In the genomic region with DNA sequence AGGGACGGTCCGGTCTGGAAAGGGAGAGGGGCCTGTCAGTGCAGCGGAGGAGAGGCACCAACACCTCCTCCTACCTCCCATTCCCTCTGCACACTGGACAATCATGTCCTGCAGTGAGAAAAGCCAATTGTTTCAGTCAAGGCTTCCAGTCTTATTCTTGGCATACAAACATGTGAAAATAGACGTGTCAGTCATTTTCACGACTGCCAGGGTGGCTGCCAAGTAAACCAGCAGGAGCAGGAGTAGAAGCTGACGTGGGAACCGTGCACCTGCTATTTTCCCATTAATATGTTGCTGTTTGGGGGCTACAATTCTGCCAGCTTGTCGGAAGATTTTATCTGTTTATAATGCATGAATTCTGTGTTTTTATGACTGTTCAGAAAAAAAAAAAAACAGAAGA, we compare ENCODE assay signal across 21 cellular contexts.
DNase-seq lines count a peak whose midpoint lies in the region; ATAC-seq, FAIRE-seq and TF ChIP-seq lines count a peak whose summit lies in the region.
"Had no signal": no experiment of that assay in that cellular context is flagged by ENCODE, and none has a peak within 500 bp of the region (broad histone marks: within the 10 kb centered on the region; RNA-seq: fewer than 3 reads in every experiment).

No MANE protein-coding gene starts in this region.

- H3K4me2 ChIP-seq in HepG2 (ENCODE audit: low read depth, low read length), result no peak overlapping the region

- no peak overlapping the region for H2AFZ ChIP-seq in HepG2 (ENCODE audit: low read length)

- ATAC-seq in pancreas (peak; percentile 89 to 94 (median 89)), HepG2 (no peak)
- ATAC-seq: activated CD8-positive, alpha-beta T cell treated with anti-CD3 and anti-CD28 coated beads for 36 hours; activated T-cell treated with anti-CD3 and anti-CD28 coated beads, Interleukin-2, amount 50 U/mL, for 4 hours; CD8-positive, alpha-beta T cell; stimulated activated naive CD8-positive, alpha-beta T cell treated with anti-CD3 and anti-CD28 coated beads, Interleukin-15, Interleukin-2, amounts not matched to agents 100 U/mL and 50 U/mL, for 24 hours had no signal

- H3K27me3 ChIP-seq in breast epithelium (no peaks in the 10 kb centered on the region), pancreas (no peaks in the 10 kb centered on the region), HepG2 (ENCODE audit: control insufficient read depth in 1 of 2, insufficient read depth in 2 of 2, low read length in 2 of 2) (no peaks in the 10 kb centered on the region; a peak in 1 of 5 replicates)
- H3K27me3 ChIP-seq: colonic mucosa, tibial nerve had no signal

- no peaks in the 10 kb centered on the region for H4K20me1 ChIP-seq in HepG2 (ENCODE audit: insufficient read depth, low read length)

- TF ChIP-seq EP300 in HepG2 (IDR thresholded peaks at IDR 0.05; ENCODE audit: low read depth in 2 of 2, low read length in 2 of 2) (no peak), HepG2 (CRISPR knock-in tag; IDR thresholded peaks at IDR 0.05; ENCODE audit: borderline replicate concordance) (no peak)

- no TSS peak for BruUV-seq in HepG2 (replicated peaks; lab: Mats Ljungman, UMichigan)

- H3K79me2 ChIP-seq in HepG2 (ENCODE audit: insufficient read depth, low read length), result no peaks in the 10 kb centered on the region

- POLR2A ChIA-PET in HEK293T (lab: Yijun Ruan, JAX), result no interaction called here
- POLR2A ChIA-PET in HepG2 (lab: Yijun Ruan, JAX), result no interaction called here

- no peak overlapping the region for H3K9ac ChIP-seq in HepG2 (ENCODE audit: insufficient read depth, low read depth, low read length)

- H3K36me3 ChIP-seq in breast epithelium (no peaks in the 10 kb centered on the region), pancreas (no peaks in the 10 kb centered on the region), HepG2 (replicated peaks in 1 of 2; ENCODE audit: control insufficient read depth in 1 of 2, insufficient read depth in 2 of 2, low read length in 2 of 2) (no peaks in the 10 kb centered on the region)
- H3K36me3 ChIP-seq: colonic mucosa, left ventricle myocardium inferior, tibial nerve had no signal

- TF ChIP-seq RAD21 in HepG2 (CRISPR knock-in tag; IDR thresholded peaks at IDR 0.05), result no peak

- FAIRE-seq in pancreas (lab: Jason Lieb, UNC), result no peak
- no peak for FAIRE-seq in HepG2 (lab: Jason Lieb, UNC)

- intact Hi-C loops in breast epithelium (cut with DNase I; ENCODE audit: low total_unique reads), result no loop called here
- intact Hi-C loops in pancreas (cut with DNase I), result no loop called here
- intact Hi-C loops in HepG2 (cut with micrococcal nuclease; ENCODE audit: unreplicated experiment), result no loop called here

- H3K4me1 ChIP-seq in breast epithelium (peaks cover 6 to 21% of the 10 kb centered on the region in 2 donors), pancreas (peaks cover 0 to 27% (median 7%) of the 10 kb centered on the region in 3 donors), HepG2 (ENCODE audit: insufficient read depth, low read length) (no peaks in the 10 kb centered on the region)
- H3K4me1 ChIP-seq: colonic mucosa, left ventricle myocardium inferior had no signal

- H3K4me3 ChIP-seq in breast epithelium (no peak overlapping the region), pancreas (no peak overlapping the region), HepG2 (replicated peaks in 1 of 3; ENCODE audit: insufficient read depth in 1 of 3, low read depth in 2 of 3, low read length in 3 of 3) (no peak overlapping the region)
- H3K4me3 ChIP-seq: colonic mucosa, left ventricle myocardium inferior, skin epidermis, tibial nerve had no signal

- H3K27ac ChIP-seq in breast epithelium, result peak overlapping the region; percentile 90 to 95
- peak overlapping the region in 1 of 4 donors; percentile 40 for H3K27ac ChIP-seq in pancreas
- H3K27ac ChIP-seq in HepG2 (ENCODE audit: extremely low read length, insufficient read depth, low read length), result no peak overlapping the region
- H3K27ac ChIP-seq: colonic mucosa, left ventricle myocardium inferior had no signal

- H3K9me3 ChIP-seq in breast epithelium, result no peaks in the 10 kb centered on the region
- no peaks in the 10 kb centered on the region for H3K9me3 ChIP-seq in pancreas
- H3K9me3 ChIP-seq in HepG2 (ENCODE audit: low read length), result no peaks in the 10 kb centered on the region
- H3K9me3 ChIP-seq: colonic mucosa, left ventricle myocardium inferior, tibial nerve had no signal

- in situ Hi-C loops in HepG2 (cut with HindIII; ENCODE audit: extremely low pct_ligation_motif_present, low pct_unique_long_range_greater_than_20kb), result loop anchor here (10.0 kb wide), 1 partner anchor 278 kb away; no protein-coding TSS in a partner anchor

- TF ChIP-seq POLR2A in breast epithelium (IDR thresholded peaks at IDR 0.05) (no peak), HepG2 (IDR thresholded peaks at IDR 0.05; ENCODE audit: insufficient read depth in 1 of 2, low read depth in 2 of 2, low read length in 2 of 2) (no peak)

- DNase-seq in HEK293T (ENCODE audit: extremely low spot score) (no peak), NCI-H69 (lab: John Stamatoyannopoulos, UW) (peak; percentile 30), breast epithelium (ENCODE audit: low spot score in 2 of 2) (no peak), pancreas (peak in 5 of 6 donors; percentile 82 to 91 (median 85)), GM03348 (ENCODE audit: low spot score) (no peak), anterior cingulate cortex (lab: John Stamatoyannopoulos, UW) (no peak), HepG2 (ENCODE audit: low spot score) (no peak)
- DNase-seq: activated CD8-positive, alpha-beta T cell treated with anti-CD3 and anti-CD28 coated beads for 36 hours; activated naive CD4-positive, alpha-beta T cell treated with anti-CD3 and anti-CD28 coated beads, Interleukin-2, amount 50 U/mL, for 16 hours; activated T-cell treated with anti-CD3 and anti-CD28 coated beads, Interleukin-2, amount 50 U/mL, for 4 hours; aorta; CD8-positive, alpha-beta T cell; colonic mucosa; HCEC 1CT; head of caudate nucleus; left ventricle myocardium inferior; NCI-H146; stimulated activated naive CD8-positive, alpha-beta T cell treated with anti-CD3 and anti-CD28 coated beads, Interleukin-15, Interleukin-2, amounts not matched to agents 100 U/mL and 50 U/mL, for 24 hours; T1000 had no signal

- TF ChIP-seq CTCF in breast epithelium (IDR thresholded peaks at IDR 0.05), result no peak
- no peak for TF ChIP-seq CTCF in pancreas (IDR thresholded peaks at IDR 0.05)
- no peak for TF ChIP-seq CTCF in HepG2 (CRISPR knock-in tag; IDR thresholded peaks at IDR 0.05)

- WGBS in pancreas, 2 donors, result 22 to 29% methylated on average over 8 of the region's 8 CpGs
- 52% methylated on average over 8 of the region's 8 CpGs for WGBS in HepG2 (ENCODE audit: low lambda C conversion rate)

- CTCF ChIA-PET in HEK293T (lab: Yijun Ruan, JAX) (no interaction called here), HepG2 (lab: Yijun Ruan, JAX; ENCODE audit: low intra/inter-chr PET ratio, low total read pairs) (no interaction called here)

TF ChIP-seq in HEK293T, 16 proteins besides CTCF, POLR2A, EP300 and RAD21:
- no peak for TF ChIP-seq SP1 (IDR thresholded peaks at IDR 0.05)
- TF ChIP-seq, protein P1, sequence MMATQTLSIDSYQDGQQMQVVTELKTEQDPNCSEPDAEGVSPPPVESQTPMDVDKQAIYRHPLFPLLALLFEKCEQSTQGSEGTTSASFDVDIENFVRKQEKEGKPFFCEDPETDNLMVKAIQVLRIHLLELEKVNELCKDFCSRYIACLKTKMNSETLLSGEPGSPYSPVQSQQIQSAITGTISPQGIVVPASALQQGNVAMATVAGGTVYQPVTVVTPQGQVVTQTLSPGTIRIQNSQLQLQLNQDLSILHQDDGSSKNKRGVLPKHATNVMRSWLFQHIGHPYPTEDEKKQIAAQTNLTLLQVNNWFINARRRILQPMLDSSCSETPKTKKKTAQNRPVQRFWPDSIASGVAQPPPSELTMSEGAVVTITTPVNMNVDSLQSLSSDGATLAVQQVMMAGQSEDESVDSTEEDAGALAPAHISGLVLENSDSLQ (IDR thresholded peaks at IDR 0.05), result peak; percentile 29; the same call in 1 of the 2 replicates

TF ChIP-seq in HepG2, 621 proteins besides CTCF, POLR2A, EP300 and RAD21 (continues in another document):
- TF ChIP-seq ZNF704 (CRISPR knock-in tag; IDR thresholded peaks at IDR 0.05; ENCODE audit: borderline replicate concordance) (no peak), KDM6A (CRISPR knock-in tag; IDR thresholded peaks at IDR 0.05; ENCODE audit: low read depth) (no peak), RORA (CRISPR knock-in tag; IDR thresholded peaks at IDR 0.05) (no peak), ZNF441 (CRISPR knock-in tag; IDR thresholded peaks at IDR 0.05; ENCODE audit: borderline replicate concordance) (no peak), ZNF839 (CRISPR knock-in tag; IDR thresholded peaks at IDR 0.05; ENCODE audit: borderline replicate concordance) (no peak), KAT7 (CRISPR knock-in tag; IDR thresholded peaks at IDR 0.05; ENCODE audit: borderline replicate concordance) (no peak), KMT2A (CRISPR knock-in tag; IDR thresholded peaks at IDR 0.05) (no peak), ZNF383 (CRISPR knock-in tag; IDR thresholded peaks at IDR 0.05; ENCODE audit: borderline replicate concordance) (no peak), ZNF605 (CRISPR knock-in tag; IDR thresholded peaks at IDR 0.05) (no peak)
- TF ChIP-seq, protein P2, sequence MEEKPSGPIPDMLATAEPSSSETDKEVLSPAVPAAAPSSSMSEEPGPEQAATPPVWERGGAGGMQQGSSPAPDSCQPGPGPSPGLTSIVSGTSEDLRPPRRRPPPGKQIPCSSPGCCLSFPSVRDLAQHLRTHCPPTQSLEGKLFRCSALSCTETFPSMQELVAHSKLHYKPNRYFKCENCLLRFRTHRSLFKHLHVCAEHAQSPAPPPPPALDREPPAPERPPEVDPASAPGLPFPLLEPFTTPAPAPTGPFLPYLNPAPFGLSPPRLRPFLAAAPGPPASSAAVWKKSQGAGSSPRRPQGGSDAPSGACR (CRISPR knock-in tag; IDR thresholded peaks at IDR 0.05), result no peak

Comparison
In these comparisons a context has a peak if more than half of its experiments do, and no peak if none do; other contexts are left out.
1. DNase-seq: peak in NCI-H69 (single experiment) and pancreas (5 of 6); none in HEK293T (single experiment), breast epithelium (0 of 2), GM03348 (single experiment), anterior cingulate cortex (0 of 58) and HepG2 (single experiment).